8 cellular contexts compared by ENCODE assay signal in the genomic region with DNA sequence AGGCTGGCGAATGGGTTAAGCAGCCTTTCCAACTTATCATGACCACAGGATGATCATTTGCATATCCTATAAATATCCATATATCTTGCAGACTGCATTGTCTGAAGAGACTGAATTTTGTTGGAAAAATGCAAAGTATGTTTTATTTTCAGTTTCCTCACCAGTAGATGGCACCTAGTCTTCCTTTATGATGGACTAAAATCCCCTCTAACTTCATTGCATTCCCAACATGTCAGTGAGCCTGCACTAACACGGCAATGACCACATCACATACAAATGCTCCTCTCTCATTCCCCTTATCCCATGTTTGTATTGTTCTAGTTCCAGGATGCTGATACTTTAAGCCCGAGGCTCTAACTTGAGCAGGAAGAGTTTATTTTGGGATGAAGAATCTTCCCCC. TPM values are rescaled to one million over a fixed set of nuclear protein-coding genes. Genes with fewer than 3 reads are reported as not detected.
DNase-seq lines count a peak whose midpoint lies in the region; ATAC-seq and TF ChIP-seq lines count a peak whose summit lies in the region.

No MANE protein-coding gene starts in this region.

- ATAC-seq in lower lobe of right lung = peak; percentile 38 to 59
- no peak for ATAC-seq in GM19455 (IDR thresholded peaks at IDR 0.05; ENCODE audit: unreplicated experiment)

- no peaks in the 10 kb centered on the region for H3K9me3 Mint-ChIP-seq in brain

- peaks cover 14% of the 10 kb centered on the region for H3K4me1 Mint-ChIP-seq in brain

- no peaks in the 10 kb centered on the region for H3K27me3 Mint-ChIP-seq in brain

- TF ChIP-seq CTCF in brain (conservative IDR thresholded peaks at IDR 0.05) (peak; percentile 58 to 64), lower lobe of right lung (IDR thresholded peaks at IDR 0.05) (peak; percentile 39)

- peak overlapping the region in 2 of 5 experiments; percentile 4 to 6 for H3K4me3 Mint-ChIP-seq in brain

- no peaks in the 10 kb centered on the region for H3K36me3 ChIP-seq in lower lobe of right lung

- intact Hi-C loops in lower lobe of right lung (cut with DNase I) = no loop called here

- peak; percentile 70 for DNase-seq in DMS79 treated with DMSO at 0.1 percent for 48 hours (lab: John Stamatoyannopoulos, UW)
- DNase-seq in MV-4-11 (lab: John Stamatoyannopoulos, UW) = peak; percentile 5
- no peak for DNase-seq in lower lobe of right lung
- no peak for DNase-seq in NCI-H510A treated with DMSO at 0.1 percent for 48 hours (lab: John Stamatoyannopoulos, UW)
- no peak for DNase-seq in T-helper 1 cell
- no peak for DNase-seq in NCI-H146 (lab: John Stamatoyannopoulos, UW)

- peak overlapping the region in 2 of 5 experiments; percentile 9 to 12 for H3K27ac Mint-ChIP-seq in brain

- no peaks in the 10 kb centered on the region for H3K36me3 Mint-ChIP-seq in brain

- H3K27me3 ChIP-seq in lower lobe of right lung (ENCODE audit: low read depth) = no peaks in the 10 kb centered on the region

- peaks cover 10% of the 10 kb centered on the region for H3K4me1 ChIP-seq in lower lobe of right lung

- H3K9me3 ChIP-seq in lower lobe of right lung = no peaks in the 10 kb centered on the region

- H3K27ac ChIP-seq in lower lobe of right lung = no peak overlapping the region

- H3K4me3 ChIP-seq in lower lobe of right lung = no peak overlapping the region

RNA-seq across cellular contexts. Expression of a gene that starts 24.7 kb away (rescaled TPM):
- 12.0 TPM for polyA plus RNA-seq in brain (ENCODE audit: insufficient read depth, low read depth, low replicate concordance)
- total RNA-seq in lower lobe of right lung = not detected

Comparison
In these comparisons a context has a peak if more than half of its experiments do, and no peak if none do; other contexts are left out.
1. DNase-seq: peak in DMS79 treated with DMSO at 0.1 percent for 48 hours (single experiment) and MV-4-11 (single experiment); none in lower lobe of right lung (single experiment), NCI-H510A treated with DMSO at 0.1 percent for 48 hours (single experiment), T-helper 1 cell (0 of 5) and NCI-H146 (single experiment).